ENCODE assay signal across 1 cellular context in genomic region chr15:33168444-33168843, GRCh38.
TF ChIP-seq lines count a peak whose summit lies in the region.

No MANE protein-coding gene starts in this region.

TF ChIP-seq in GM12878, 131 proteins besides CTCF, POLR2A, EP300 and RAD21 (continued from another document and continues in another):
- TF ChIP-seq E2F8 (IDR thresholded peaks at IDR 0.05; ENCODE audit: low read depth, partially characterized antibody), result no peak
- no peak for TF ChIP-seq SIN3A (IDR thresholded peaks at IDR 0.05; ENCODE audit: low read depth, low read length)
- no peak for TF ChIP-seq ZBED1 (IDR thresholded peaks at IDR 0.05; ENCODE audit: borderline replicate concordance)
- TF ChIP-seq SUZ12 (IDR thresholded peaks at IDR 0.05; ENCODE audit: unreplicated experiment), result no peak
- TF ChIP-seq STAT3 (IDR thresholded peaks at IDR 0.05; ENCODE audit: low read depth, low read length), result no peak
- peak; percentile 57 for TF ChIP-seq MTA2 (IDR thresholded peaks at IDR 0.05; ENCODE audit: low read depth)
- no peak for TF ChIP-seq SMAD1 (IDR thresholded peaks at IDR 0.05; ENCODE audit: low read depth, partially characterized antibody)
- no peak for TF ChIP-seq ZBTB4 (CRISPR knock-in tag; IDR thresholded peaks at IDR 0.05)
- TF ChIP-seq IRF3 (IDR thresholded peaks at IDR 0.05), result no peak
- peak; percentile 47 for TF ChIP-seq MEF2B (IDR thresholded peaks at IDR 0.05; ENCODE audit: partially characterized antibody, poor library complexity, severe bottlenecking)
- no peak for TF ChIP-seq BACH1 (IDR thresholded peaks at IDR 0.05; ENCODE audit: borderline replicate concordance)
- TF ChIP-seq CHD2 (IDR thresholded peaks at IDR 0.05; ENCODE audit: borderline replicate concordance, low read depth, low read length), result no peak
- 0 out of 2 replicates have a peak, but pooled peaks have one; percentile 46 for TF ChIP-seq TBL1XR1 (IDR thresholded peaks at IDR 0.05; ENCODE audit: low read depth, low read length)
- no peak for TF ChIP-seq CBFB (IDR thresholded peaks at IDR 0.05; ENCODE audit: low read depth)
- no peak for TF ChIP-seq ASH2L (IDR thresholded peaks at IDR 0.05; ENCODE audit: borderline replicate concordance, low read depth)
- no peak for TF ChIP-seq MTA3 (IDR thresholded peaks at IDR 0.05; ENCODE audit: borderline replicate concordance, low read length)
- no peak for TF ChIP-seq ZNF687 (IDR thresholded peaks at IDR 0.05)
- TF ChIP-seq EGR1 (IDR thresholded peaks at IDR 0.05; ENCODE audit: borderline replicate concordance in 1 of 2, low read depth in 2 of 2, low read length in 2 of 2), result no peak
- no peak for TF ChIP-seq TAF1 (IDR thresholded peaks at IDR 0.05; ENCODE audit: borderline replicate concordance, low read depth, low read length)
- no peak for TF ChIP-seq IRF4 (IDR thresholded peaks at IDR 0.05; ENCODE audit: low read depth, low read length)
- TF ChIP-seq MAX (IDR thresholded peaks at IDR 0.05; ENCODE audit: low read depth, low read length), result no peak
- no peak for TF ChIP-seq ZBTB11 (CRISPR knock-in tag; IDR thresholded peaks at IDR 0.05)
- TF ChIP-seq FOXK2 (IDR thresholded peaks at IDR 0.05), result no peak
- no peak for TF ChIP-seq E4F1 (IDR thresholded peaks at IDR 0.05; ENCODE audit: borderline replicate concordance, partially characterized antibody)
- TF ChIP-seq ETV6 (conservative IDR thresholded peaks at IDR 0.05 in 1 of 2, IDR thresholded peaks at IDR 0.05 in 1 of 2; ENCODE audit: borderline replicate concordance in 1 of 2, low read depth in 1 of 2), result no peak
- TF ChIP-seq SP1 (IDR thresholded peaks at IDR 0.05; ENCODE audit: low read depth, low read length), result no peak
- no peak for TF ChIP-seq ZNF274 (IDR thresholded peaks at IDR 0.05; ENCODE audit: insufficient read depth, insufficient read length)
- TF ChIP-seq NR2C1 (IDR thresholded peaks at IDR 0.05), result no peak
- TF ChIP-seq ZBTB40 (IDR thresholded peaks at IDR 0.05; ENCODE audit: borderline replicate concordance), result no peak
- TF ChIP-seq NRF1 (conservative IDR thresholded peaks at IDR 0.05; ENCODE audit: low read depth, low read length), result no peak
- no peak for TF ChIP-seq HDGF (IDR thresholded peaks at IDR 0.05)
- TF ChIP-seq NR2F1 (conservative IDR thresholded peaks at IDR 0.05), result peak; percentile 64
- TF ChIP-seq BCL11A (IDR thresholded peaks at IDR 0.05; ENCODE audit: low read depth, low read length), result 0 out of 2 replicates have a peak, but pooled peaks have one; percentile 42
- 0 out of 2 replicates have a peak, but pooled peaks have one; percentile 27 for TF ChIP-seq PAX5 (IDR thresholded peaks at IDR 0.05; ENCODE audit: borderline replicate concordance, low read depth, low read length)
- TF ChIP-seq JUNB (IDR thresholded peaks at IDR 0.05), result no peak
- TF ChIP-seq SPI1 (IDR thresholded peaks at IDR 0.05; ENCODE audit: borderline replicate concordance, insufficient read depth, low read depth, low read length), result no peak
- no peak for TF ChIP-seq CHD4 (IDR thresholded peaks at IDR 0.05)
- no peak for TF ChIP-seq TCF3 (IDR thresholded peaks at IDR 0.05; ENCODE audit: borderline replicate concordance, insufficient read depth, low read depth, low read length)
- peak in 1 of 2 experiments; percentile 42; a peak in 1 of 4 replicates for TF ChIP-seq IKZF2 (IDR thresholded peaks at IDR 0.05)
